Comparison of ENCODE assay signal across 8 cellular contexts in the genomic region with DNA sequence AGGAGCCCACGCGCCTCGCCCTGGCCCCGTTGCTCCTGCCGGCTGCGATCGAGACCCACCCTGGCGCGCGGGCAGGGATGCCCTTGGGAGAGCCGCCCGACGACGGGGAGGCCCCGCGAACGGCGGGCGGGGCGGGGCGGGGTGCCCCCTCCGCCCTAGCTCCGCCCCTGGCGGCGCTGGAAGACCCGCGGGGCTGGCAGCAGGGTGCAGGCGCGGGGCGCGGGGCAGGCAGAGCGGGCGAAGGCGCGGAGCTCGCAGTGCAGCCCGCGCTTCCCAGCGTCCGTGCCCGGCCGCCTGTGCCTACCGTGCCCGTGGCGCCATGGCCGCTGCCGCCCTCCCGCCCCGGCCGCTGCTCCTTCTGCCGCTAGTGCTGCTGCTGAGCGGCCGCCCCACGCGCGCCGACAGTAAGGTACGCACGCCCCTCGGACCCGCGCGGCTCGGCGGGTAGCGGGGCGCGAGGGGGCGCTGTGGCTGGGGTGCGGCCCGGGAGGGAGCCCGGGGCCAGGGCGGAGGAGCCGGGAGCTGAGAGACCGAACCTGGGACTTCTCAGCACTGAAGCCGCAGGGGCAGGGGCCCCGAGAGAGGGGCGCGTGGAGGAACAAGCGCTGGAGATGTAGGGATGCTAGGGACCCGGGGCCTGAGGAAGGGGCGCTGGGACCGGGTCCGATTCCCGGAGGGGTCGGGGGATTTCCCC. TPM values are rescaled to one million over a fixed set of nuclear protein-coding genes. Genes with fewer than 3 reads are reported as not detected.
DNase-seq lines count a peak whose midpoint lies in the region; ATAC-seq and TF ChIP-seq lines count a peak whose summit lies in the region.

Gene OLFML2A, plus strand, starts transcription at position 182 of the 694 bp plus-strand sequence. Its CDS starts 138 bp downstream, at position 320.

- in situ Hi-C loops in GM13977 (cut with MboI; ENCODE audit: low pct_unique_long_range_greater_than_20kb, low sequenced_read_pairs, unreplicated experiment), result loop anchor here (25.0 kb wide), 1 partner anchor 585 kb away; no protein-coding TSS in a partner anchor

- TF ChIP-seq CTCF in AG09309 (IDR thresholded peaks at IDR 0.05; ENCODE audit: control insufficient read depth, insufficient read depth, low read depth, low read length, missing control alignments) (peak; percentile 19), GM13977 (IDR thresholded peaks at IDR 0.05; ENCODE audit: extremely low read depth, insufficient read depth, missing control alignments) (peak; percentile 64)

- peaks cover 7 to 49% of the 10 kb centered on the region in 2 donors for H3K4me1 ChIP-seq in muscle layer of duodenum (ENCODE audit: control insufficient read depth in 1 of 2, insufficient read depth in 2 of 2, low read length in 2 of 2)

- ATAC-seq in GM21529 (IDR thresholded peaks at IDR 0.05; ENCODE audit: unreplicated experiment), result no peak

- peak within 1 kb of the TSS; percentile 28 for H3K4me3 ChIP-seq in AG09309 (ENCODE audit: control insufficient read depth, low read depth, low read length)
- H3K4me3 ChIP-seq in muscle layer of duodenum (ENCODE audit: low read depth in 1 of 2, low read length in 2 of 2), result peak within 1 kb of the TSS; percentile 52 to 72

- H3K9me3 ChIP-seq in muscle layer of duodenum (ENCODE audit: control insufficient read depth in 1 of 2, low read length in 2 of 2), result no peaks in the 10 kb centered on the region

- H3K36me3 ChIP-seq in muscle layer of duodenum (ENCODE audit: control insufficient read depth in 1 of 2, insufficient read depth in 2 of 2, low read length in 2 of 2), result no peaks in the 10 kb centered on the region

- H3K27ac ChIP-seq in muscle layer of duodenum (ENCODE audit: low read length), result no peak within 1 kb of the TSS

- DNase-seq in AG09309 (ENCODE audit: low read depth) (no peak), GM13977 (ENCODE audit: low spot score) (peak; percentile 68), T-helper 9 cell (peak; percentile 15), epidermal melanocyte (ENCODE audit: insufficient read length, low spot score) (peak; percentile 19), ureter (ENCODE audit: low spot score) (no peak), putamen (ENCODE audit: low spot score) (no peak)

- no peaks in the 10 kb centered on the region for H3K27me3 ChIP-seq in muscle layer of duodenum (ENCODE audit: low read depth, low read length)

RNA-seq across cellular contexts. Expression of gene OLFML2A, which starts in this region (rescaled TPM):
- total RNA-seq in ureter, result 13.1 TPM

Comparison
In these comparisons a context has a peak if more than half of its experiments do, and no peak if none do; other contexts are left out.
1. DNase-seq: peak in GM13977 (single experiment), T-helper 9 cell (single experiment) and epidermal melanocyte (single experiment); none in AG09309 (single experiment), ureter (single experiment) and putamen (single experiment).